ENCODE assay signal across 8 cellular contexts in the genomic region with DNA sequence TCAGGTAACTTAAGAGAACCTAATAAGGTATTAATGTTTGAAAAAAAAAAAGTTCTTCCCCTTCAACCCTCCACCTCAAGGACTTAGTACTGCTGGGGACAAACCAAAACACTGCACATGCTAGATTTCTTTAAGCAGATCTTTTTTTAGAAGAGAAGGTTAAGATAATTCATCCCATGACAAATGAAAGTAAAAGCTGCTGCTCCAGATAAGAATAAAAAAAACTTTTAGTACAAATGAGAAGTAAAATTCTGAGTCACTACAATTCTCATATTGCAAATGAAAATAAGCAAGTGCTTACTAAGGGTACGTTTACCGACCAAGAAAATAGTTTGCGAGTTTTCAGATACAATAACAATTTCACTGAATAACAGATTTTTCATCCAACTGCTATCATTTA. TPM values are rescaled to one million over a fixed set of nuclear protein-coding genes. Genes with fewer than 3 reads are reported as not detected.
DNase-seq lines count a peak whose midpoint lies in the region; ATAC-seq and TF ChIP-seq lines count a peak whose summit lies in the region.

No MANE protein-coding gene starts in this region.

- H3K36me3 Mint-ChIP-seq in progenitor cell of endocrine pancreas (ENCODE audit: insufficient read depth) = peaks cover 16% of the 10 kb centered on the region

- no peak overlapping the region for H3K4me3 Mint-ChIP-seq in progenitor cell of endocrine pancreas (ENCODE audit: low read depth)

- no peaks in the 10 kb centered on the region for H3K27me3 Mint-ChIP-seq in progenitor cell of endocrine pancreas

- peak; percentile 76 for ATAC-seq in GM18909 (IDR thresholded peaks at IDR 0.05; ENCODE audit: poor library complexity, unreplicated experiment)
- peak; percentile 74 for ATAC-seq in HG02642 (IDR thresholded peaks at IDR 0.05; ENCODE audit: poor library complexity, unreplicated experiment)
- ATAC-seq in left colon = no peak

- no peak for TF ChIP-seq CTCF in WI38 (IDR thresholded peaks at IDR 0.05; ENCODE audit: low read depth, low read length)
- TF ChIP-seq CTCF in progenitor cell of endocrine pancreas (IDR thresholded peaks at IDR 0.05; ENCODE audit: unreplicated experiment) = no peak

- H3K4me1 Mint-ChIP-seq in progenitor cell of endocrine pancreas (ENCODE audit: low read depth) = peaks cover 32% of the 10 kb centered on the region

- peak overlapping the region; percentile 13 for H3K27ac Mint-ChIP-seq in progenitor cell of endocrine pancreas

- DNase-seq in progenitor cell of endocrine pancreas (ENCODE audit: low spot score, unreplicated experiment) = no peak
- no peak for DNase-seq in NCI-H2107 treated with DMSO at 0.1 percent for 48 hours (lab: John Stamatoyannopoulos, UW; ENCODE audit: unreplicated experiment)
- DNase-seq in NCI-H446 treated with DMSO at 0.1 percent for 48 hours (lab: John Stamatoyannopoulos, UW) = no peak
- DNase-seq in islet precursor cell = no peak
- no peak for DNase-seq in left colon

- intact Hi-C loops in left colon (cut with DNase I, micrococcal nuclease) = no loop called here

- H3K4me3 ChIP-seq in WI38 (ENCODE audit: low read depth, low read length) = peak overlapping the region; percentile 41; the same call in 1 of the 2 replicates

- H3K9me3 Mint-ChIP-seq in progenitor cell of endocrine pancreas (ENCODE audit: low read depth) = peaks cover 5% of the 10 kb centered on the region

RNA-seq across cellular contexts. Expression of gene STAM2, which starts 8.9 kb away (rescaled TPM):
- total RNA-seq in progenitor cell of endocrine pancreas = 32.8 and 36.2 TPM in 2 replicates
- 10 to 100 TPM; 35.8 to 43.5 TPM for total RNA-seq in left colon
